Comparison of ENCODE assay signal across 1 cellular context in the genomic region with DNA sequence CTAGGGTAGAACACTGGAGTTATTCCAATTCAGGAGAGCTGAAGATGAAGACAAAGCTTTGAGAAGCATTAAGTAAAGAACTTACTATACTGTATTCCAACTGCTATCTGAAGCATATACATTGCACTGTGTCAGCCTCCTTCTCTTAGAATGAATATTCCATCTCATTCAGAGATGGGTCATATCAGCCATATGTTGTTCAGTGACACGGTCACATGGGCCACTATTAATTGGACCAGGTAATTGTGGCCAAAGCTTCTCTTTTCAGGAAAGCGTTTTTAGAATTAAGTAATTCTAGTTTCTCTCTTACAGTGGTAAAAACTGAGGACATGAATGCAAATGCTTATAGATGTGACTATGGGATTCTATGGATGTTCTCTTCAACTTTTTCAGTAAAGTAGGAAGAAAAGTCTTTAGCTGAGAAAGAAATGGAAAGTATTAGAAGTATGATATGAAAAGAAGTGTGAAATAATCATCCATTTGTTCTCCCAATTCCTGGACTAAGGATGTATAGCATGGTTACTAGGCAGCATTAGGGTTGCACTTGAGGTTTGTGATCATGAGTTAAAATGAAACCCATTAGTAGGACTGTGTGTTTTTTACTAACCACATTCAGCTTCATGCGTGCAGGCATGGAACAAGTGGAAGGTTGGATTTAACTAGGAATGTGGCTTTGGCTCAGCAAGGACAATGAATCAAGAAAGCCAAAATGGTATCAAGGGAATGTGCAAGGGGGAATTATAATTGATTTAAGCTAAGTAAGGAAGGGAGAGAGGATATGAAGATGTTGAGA.
TF ChIP-seq lines count a peak whose summit lies in the region.

No MANE protein-coding gene starts in this region.

TF ChIP-seq in SK-N-SH, 30 proteins besides CTCF, POLR2A, EP300 and RAD21 (continued from another document):
- TF ChIP-seq, protein P1, sequence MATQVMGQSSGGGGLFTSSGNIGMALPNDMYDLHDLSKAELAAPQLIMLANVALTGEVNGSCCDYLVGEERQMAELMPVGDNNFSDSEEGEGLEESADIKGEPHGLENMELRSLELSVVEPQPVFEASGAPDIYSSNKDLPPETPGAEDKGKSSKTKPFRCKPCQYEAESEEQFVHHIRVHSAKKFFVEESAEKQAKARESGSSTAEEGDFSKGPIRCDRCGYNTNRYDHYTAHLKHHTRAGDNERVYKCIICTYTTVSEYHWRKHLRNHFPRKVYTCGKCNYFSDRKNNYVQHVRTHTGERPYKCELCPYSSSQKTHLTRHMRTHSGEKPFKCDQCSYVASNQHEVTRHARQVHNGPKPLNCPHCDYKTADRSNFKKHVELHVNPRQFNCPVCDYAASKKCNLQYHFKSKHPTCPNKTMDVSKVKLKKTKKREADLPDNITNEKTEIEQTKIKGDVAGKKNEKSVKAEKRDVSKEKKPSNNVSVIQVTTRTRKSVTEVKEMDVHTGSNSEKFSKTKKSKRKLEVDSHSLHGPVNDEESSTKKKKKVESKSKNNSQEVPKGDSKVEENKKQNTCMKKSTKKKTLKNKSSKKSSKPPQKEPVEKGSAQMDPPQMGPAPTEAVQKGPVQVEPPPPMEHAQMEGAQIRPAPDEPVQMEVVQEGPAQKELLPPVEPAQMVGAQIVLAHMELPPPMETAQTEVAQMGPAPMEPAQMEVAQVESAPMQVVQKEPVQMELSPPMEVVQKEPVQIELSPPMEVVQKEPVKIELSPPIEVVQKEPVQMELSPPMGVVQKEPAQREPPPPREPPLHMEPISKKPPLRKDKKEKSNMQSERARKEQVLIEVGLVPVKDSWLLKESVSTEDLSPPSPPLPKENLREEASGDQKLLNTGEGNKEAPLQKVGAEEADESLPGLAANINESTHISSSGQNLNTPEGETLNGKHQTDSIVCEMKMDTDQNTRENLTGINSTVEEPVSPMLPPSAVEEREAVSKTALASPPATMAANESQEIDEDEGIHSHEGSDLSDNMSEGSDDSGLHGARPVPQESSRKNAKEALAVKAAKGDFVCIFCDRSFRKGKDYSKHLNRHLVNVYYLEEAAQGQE (IDR thresholded peaks at IDR 0.05; ENCODE audit: low read depth, low read length): no peak
- TF ChIP-seq, protein P2, sequence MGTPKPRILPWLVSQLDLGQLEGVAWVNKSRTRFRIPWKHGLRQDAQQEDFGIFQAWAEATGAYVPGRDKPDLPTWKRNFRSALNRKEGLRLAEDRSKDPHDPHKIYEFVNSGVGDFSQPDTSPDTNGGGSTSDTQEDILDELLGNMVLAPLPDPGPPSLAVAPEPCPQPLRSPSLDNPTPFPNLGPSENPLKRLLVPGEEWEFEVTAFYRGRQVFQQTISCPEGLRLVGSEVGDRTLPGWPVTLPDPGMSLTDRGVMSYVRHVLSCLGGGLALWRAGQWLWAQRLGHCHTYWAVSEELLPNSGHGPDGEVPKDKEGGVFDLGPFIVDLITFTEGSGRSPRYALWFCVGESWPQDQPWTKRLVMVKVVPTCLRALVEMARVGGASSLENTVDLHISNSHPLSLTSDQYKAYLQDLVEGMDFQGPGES (IDR thresholded peaks at IDR 0.05; ENCODE audit: low read depth, low read length): no peak
- no peak for TF ChIP-seq FOSL2 (IDR thresholded peaks at IDR 0.05; ENCODE audit: borderline replicate concordance, low read depth)
- TF ChIP-seq YY1 (IDR thresholded peaks at IDR 0.05; ENCODE audit: low read depth): no peak
- TF ChIP-seq EZH2phosphoT487 (IDR thresholded peaks at IDR 0.05; ENCODE audit: borderline replicate concordance, low read depth): no peak
- TF ChIP-seq FOXJ3 (CRISPR knock-in tag; IDR thresholded peaks at IDR 0.05): no peak
